ENCODE assay signal across 26 cellular contexts in genomic region chr11:117878314-117878938, GRCh38. TPM values are rescaled to one million over a fixed set of nuclear protein-coding genes. Genes with fewer than 3 reads are reported as not detected.
DNase-seq lines count a peak whose midpoint lies in the region; ATAC-seq and TF ChIP-seq lines count a peak whose summit lies in the region.
"Had no signal": no experiment of that assay in that cellular context is flagged by ENCODE, and none has a peak within 500 bp of the region (broad histone marks: within the 10 kb centered on the region; RNA-seq: fewer than 3 reads in every experiment).

No MANE protein-coding gene starts in this region.

- H3K4me1 Mint-ChIP-seq in natural killer cell (peaks cover 15 to 31% of the 10 kb centered on the region in 2 donors), CD14-positive monocyte (peaks cover 37% of the 10 kb centered on the region)

- peak; percentile 30 for DNase-seq in activated effector memory CD4-positive, alpha-beta T cell treated with anti-CD3 and anti-CD28 coated beads, Interleukin-2, amount 50 U/mL, for 16 hours
- no peak for DNase-seq in activated effector memory CD4-positive, alpha-beta T cell treated with Interleukin-2 at 50 U/mL for 16 hours
- no peak for DNase-seq in natural killer cell
- DNase-seq in T-helper 9 cell, result no peak
- DNase-seq in erythroblast (lab: John Stamatoyannopoulos, UW), result no peak
- no peak for DNase-seq in CD14-positive monocyte (ENCODE audit: low spot score)
- DNase-seq: activated naive CD4-positive, alpha-beta T cell treated with anti-CD3 and anti-CD28 coated beads, Interleukin-2, amount 10 ng/mL, durations not matched to agents 7 days and 5 days; amniotic stem cell; CD4-positive, CD25-positive, alpha-beta regulatory T cell; DND-41; GF-D8; hippocampal formation; NCI-H146; NCI-H345; occipital lobe had no signal

- H3K4me3 Mint-ChIP-seq in natural killer cell (peak overlapping the region; percentile 3), CD14-positive monocyte (peak overlapping the region in 1 of 2 donors; percentile 79)
- H3K4me3 Mint-ChIP-seq: activated naive CD4-positive, alpha-beta T cell treated with anti-CD3 and anti-CD28 coated beads, Interleukin-2, amount 10 ng/mL, durations not matched to agents 7 days and 5 days; activated T-helper 1 cell treated with anti-CD3 and anti-CD28 coated beads, Interleukin-12 subunit alpha, Interleukin-12 subunit beta, Interleukin-2, Interleukin-4 antibody, amounts not matched to agents 30 ng/mL and 10 ng/mL and 1 ng/mL, durations not matched to agents 14 hours and 24 hours and 36 hours; stimulated activated memory B cell treated with anti-CD40 and anti-IgM and Interleukin-4, amounts not matched to agents 10 μg/mL and 1 μg/mL and 100 μg/mL, for 72 hours had no signal

- TF ChIP-seq CTCF in natural killer cell (IDR thresholded peaks at IDR 0.05), result no peak
- no peak for TF ChIP-seq CTCF in CD14-positive monocyte (IDR thresholded peaks at IDR 0.05)

- no peak for TF ChIP-seq POLR2A in erythroblast (IDR thresholded peaks at IDR 0.05; ENCODE audit: low read length)

- H3K27me3 Mint-ChIP-seq in natural killer cell (ENCODE audit: low read depth in 2 of 2), result peaks cover 63 to 75% of the 10 kb centered on the region in 2 donors
- peaks cover 51 to 71% (median 54%) of the 10 kb centered on the region in 3 donors for H3K27me3 Mint-ChIP-seq in CD14-positive monocyte (ENCODE audit: low read depth in 3 of 3)

- no peak overlapping the region for H3K27ac Mint-ChIP-seq in natural killer cell
- no peak overlapping the region for H3K27ac Mint-ChIP-seq in CD14-positive monocyte
- H3K27ac Mint-ChIP-seq: activated naive CD4-positive, alpha-beta T cell treated with anti-CD3 and anti-CD28 coated beads, Interleukin-2, amount 10 ng/mL, durations not matched to agents 7 days and 5 days; activated T-helper 1 cell treated with anti-CD3 and anti-CD28 coated beads, Interleukin-12 subunit alpha, Interleukin-12 subunit beta, Interleukin-2, Interleukin-4 antibody, amounts not matched to agents 30 ng/mL and 10 ng/mL and 1 ng/mL, durations not matched to agents 14 hours and 24 hours and 36 hours; CD4-positive, CD25-positive, alpha-beta regulatory T cell; stimulated activated memory B cell treated with anti-CD40 and anti-IgM and Interleukin-4, amounts not matched to agents 10 μg/mL and 1 μg/mL and 100 μg/mL, for 72 hours had no signal

- H3K27ac ChIP-seq in angular gyrus (ENCODE audit: low read depth, low read length) (peak overlapping the region; percentile 34), temporal lobe (ENCODE audit: low read depth, low read length) (peak overlapping the region; percentile 85)
- H3K27ac ChIP-seq: A549, RWPE1, skin epidermis, suprapubic skin had no signal

- no peaks in the 10 kb centered on the region for H3K36me3 Mint-ChIP-seq in natural killer cell
- H3K36me3 Mint-ChIP-seq in CD14-positive monocyte, result peaks cover 4 to 17% of the 10 kb centered on the region in 2 donors
- H3K36me3 Mint-ChIP-seq: activated naive CD4-positive, alpha-beta T cell treated with anti-CD3 and anti-CD28 coated beads, Interleukin-2, amount 10 ng/mL, durations not matched to agents 7 days and 5 days; stimulated activated memory B cell treated with anti-CD40 and anti-IgM and Interleukin-4, amounts not matched to agents 10 μg/mL and 1 μg/mL and 100 μg/mL, for 72 hours had no signal

- H3K9me3 Mint-ChIP-seq in natural killer cell (no peaks in the 10 kb centered on the region), CD14-positive monocyte (peaks cover 0 to 10% (median 8%) of the 10 kb centered on the region in 7 donors)
- H3K9me3 Mint-ChIP-seq: activated naive CD4-positive, alpha-beta T cell treated with anti-CD3 and anti-CD28 coated beads, Interleukin-2, amount 10 ng/mL, durations not matched to agents 7 days and 5 days; activated T-helper 1 cell treated with anti-CD3 and anti-CD28 coated beads, Interleukin-12 subunit alpha, Interleukin-12 subunit beta, Interleukin-2, Interleukin-4 antibody, amounts not matched to agents 30 ng/mL and 10 ng/mL and 1 ng/mL, durations not matched to agents 14 hours and 24 hours and 36 hours; CD4-positive, CD25-positive, alpha-beta regulatory T cell; stimulated activated memory B cell treated with anti-CD40 and anti-IgM and Interleukin-4, amounts not matched to agents 10 μg/mL and 1 μg/mL and 100 μg/mL, for 72 hours had no signal

- no peak for ATAC-seq in natural killer cell
- ATAC-seq: A549; stimulated activated memory B cell treated with anti-CD40 and anti-IgM and Interleukin-4, amounts not matched to agents 10 μg/mL and 1 μg/mL and 100 μg/mL, for 72 hours had no signal

- intact Hi-C loops in natural killer cell (cut with micrococcal nuclease) (no loop called here), CD14-positive monocyte (cut with micrococcal nuclease) (no loop called here)

RNA-seq across cellular contexts. Expression of gene FXYD6, which starts 2.0 kb away (rescaled TPM):
- under 1 TPM in 2 of 3 donors, not detected in 1; 0.20 to 0.90 TPM for total RNA-seq in natural killer cell
- 149 TPM for total RNA-seq in temporal lobe
- polyA plus RNA-seq in CD14-positive monocyte, result 10 to 100 TPM; 36.4 to 44.1 TPM
- total RNA-seq: activated T-helper 1 cell treated with anti-CD3 and anti-CD28 coated beads, Interleukin-12 subunit alpha, Interleukin-12 subunit beta, Interleukin-2, Interleukin-4 antibody, amounts not matched to agents 30 ng/mL and 10 ng/mL and 1 ng/mL, durations not matched to agents 14 hours and 24 hours and 36 hours; CD4-positive, CD25-positive, alpha-beta regulatory T cell had no signal
- polyA plus RNA-seq: CD4-positive, CD25-positive, alpha-beta regulatory T cell had no signal

RNA-seq across cellular contexts. Expression of gene TMPRSS13, which starts 50.8 kb away (rescaled TPM):
- total RNA-seq in natural killer cell (1 to 10 TPM; 1.6 to 1.8 (median 1.8) TPM), temporal lobe (0.25 TPM)
- under 1 TPM; 0.17 to 0.37 TPM for polyA plus RNA-seq in CD14-positive monocyte
- total RNA-seq: myocyte, pulmonary artery endothelial cell had no signal
- polyA plus RNA-seq: A549 had no signal

RNA-seq across cellular contexts. Expression of gene FXYD2, which starts 53.9 kb away (rescaled TPM):
- total RNA-seq in natural killer cell (under 1 TPM in 2 of 3 donors, not detected in 1; 0.75 to 0.78 TPM), temporal lobe (0.49 TPM)
- polyA plus RNA-seq in CD14-positive monocyte, result 1 to 10 TPM; 2.5 to 4.4 TPM
- total RNA-seq: myocyte, SK-MEL-5, suprapubic skin had no signal

Comparison
In these comparisons a context has a peak if more than half of its experiments do, and no peak if none do; other contexts are left out.
1. RNA of gene FXYD6, which starts 2.0 kb away (total RNA-seq): 149 TPM in temporal lobe (single experiment); 0.20 to 0.90 TPM in natural killer cell; every median in the first group is over 10 times any median in the second.